ENCODE assay signal across 17 cellular contexts in genomic region chr14:71650187-71650586, GRCh38.
DNase-seq lines count a peak whose midpoint lies in the region; ATAC-seq and TF ChIP-seq lines count a peak whose summit lies in the region.
"Had no signal": no experiment of that assay in that cellular context is flagged by ENCODE, and none has a peak within 500 bp of the region (broad histone marks: within the 10 kb centered on the region; RNA-seq: fewer than 3 reads in every experiment).

No MANE protein-coding gene starts in this region.

- H3K27me3 ChIP-seq in GM23248 (replicated peaks; ENCODE audit: insufficient read depth): no peaks in the 10 kb centered on the region
- no peaks in the 10 kb centered on the region for H3K27me3 ChIP-seq in smooth muscle cell (ENCODE audit: low read depth)
- no peaks in the 10 kb centered on the region for H3K27me3 ChIP-seq in colonic mucosa

- no peak overlapping the region for H2AFZ ChIP-seq in GM23248
- H2AFZ ChIP-seq in smooth muscle cell (ENCODE audit: low read depth): no peak overlapping the region
- H2AFZ ChIP-seq: PC-9 had no signal

- H3K9ac ChIP-seq in GM23248: no peak overlapping the region
- no peak overlapping the region for H3K9ac ChIP-seq in smooth muscle cell (ENCODE audit: low read depth)
- H3K9ac ChIP-seq in colonic mucosa (ENCODE audit: low read depth in 2 of 2, low read length in 2 of 2): no peak overlapping the region
- H3K9ac ChIP-seq: KMS-11 had no signal

- H3K4me2 ChIP-seq in GM23248 (ENCODE audit: unreplicated experiment) (no peak overlapping the region), smooth muscle cell (no peak overlapping the region)
- H3K4me2 ChIP-seq: KMS-11, PC-9 had no signal

- H3K4me1 ChIP-seq in GM23248 (ENCODE audit: insufficient read depth): peaks cover 24% of the 10 kb centered on the region
- H3K4me1 ChIP-seq in smooth muscle cell (ENCODE audit: low read depth): peaks cover 13% of the 10 kb centered on the region
- no peaks in the 10 kb centered on the region for H3K4me1 ChIP-seq in colonic mucosa

- ATAC-seq in activated naive CD4-positive, alpha-beta T cell treated with anti-CD3 and anti-CD28 coated beads, Interleukin-2, amount 50 U/mL, for 72 hours: no peak
- ATAC-seq: HCT116 had no signal

- WGBS in GM23248 (ENCODE audit: low coverage in 1 of 2, low lambda C conversion rate in 2 of 2, missing lambda C conversion rate in 2 of 2), 2 experiments: 91 to 99% methylated on average over 6 of the region's 6 CpGs
- WGBS in smooth muscle cell (ENCODE audit: low lambda C conversion rate): 89% methylated on average over 6 of the region's 6 CpGs

- intact Hi-C loops in colonic mucosa (cut with DNase I): no loop called here

- H3K4me3 ChIP-seq in GM23248 (no peak overlapping the region), smooth muscle cell (no peak overlapping the region), colonic mucosa (no peak overlapping the region)
- H3K4me3 ChIP-seq: PC-9 had no signal

- peaks cover 28 to 35% of the 10 kb centered on the region in 2 donors for H3K36me3 Mint-ChIP-seq in activated naive CD4-positive, alpha-beta T cell treated with anti-CD3 and anti-CD28 coated beads, Interleukin-2, amount 50 U/mL, for 72 hours

- H3K9me3 ChIP-seq in GM23248 (ENCODE audit: low read depth) (no peaks in the 10 kb centered on the region), smooth muscle cell (replicated peaks; ENCODE audit: low read depth) (no peaks in the 10 kb centered on the region), colonic mucosa (no peaks in the 10 kb centered on the region)

- peak overlapping the region; percentile 81; the same call in 1 of the 2 replicates for H3K27ac ChIP-seq in GM23248
- H3K27ac ChIP-seq in smooth muscle cell (ENCODE audit: low read depth): peak overlapping the region; percentile 70
- no peak overlapping the region for H3K27ac ChIP-seq in colonic mucosa
- H3K27ac ChIP-seq: KMS-11, PC-9 had no signal

- H4K20me1 ChIP-seq in GM23248 (ENCODE audit: insufficient read depth) (no peaks in the 10 kb centered on the region), smooth muscle cell (ENCODE audit: low read depth) (no peaks in the 10 kb centered on the region)

- peaks cover 42% of the 10 kb centered on the region for H3F3A ChIP-seq in GM23248 (ENCODE audit: insufficient read depth)
- no peaks in the 10 kb centered on the region for H3F3A ChIP-seq in smooth muscle cell (ENCODE audit: low read depth)

- H3K79me2 ChIP-seq in GM23248 (ENCODE audit: insufficient read depth) (peaks cover 40% of the 10 kb centered on the region), smooth muscle cell (ENCODE audit: low read depth) (peaks cover 9% of the 10 kb centered on the region)

- H3K36me3 ChIP-seq in GM23248 (ENCODE audit: low read depth) (peaks cover 29% of the 10 kb centered on the region), smooth muscle cell (ENCODE audit: low read depth) (peaks cover 36% of the 10 kb centered on the region), colonic mucosa (no peaks in the 10 kb centered on the region)

- peak; percentile 27 for DNase-seq in GM23248
- DNase-seq in amniotic epithelial cell (ENCODE audit: low read depth): peak; percentile 51
- peak; percentile 26 for DNase-seq in dermis blood vessel endothelial cell
- DNase-seq in smooth muscle cell (lab: John Stamatoyannopoulos, UW; ENCODE audit: unreplicated experiment): no peak
- DNase-seq in activated naive CD4-positive, alpha-beta T cell treated with anti-CD3 and anti-CD28 coated beads, Interleukin-2, amount 50 U/mL, for 72 hours (ENCODE audit: low spot score in 2 of 2): no peak
- DNase-seq in colonic mucosa: no peak
- DNase-seq in NCI-H2171 treated with DMSO at 0.1 percent for 48 hours (lab: John Stamatoyannopoulos, UW): no peak
- DNase-seq in HuH-7.5 (ENCODE audit: low spot score): no peak
- DNase-seq: ACHN, AML-193, COR-L47, NCI-H1436 treated with DMSO at 0.1 percent for 48 hours, NCI-H2081 treated with DMSO at 0.1 percent for 48 hours, NCI-H524, PC-9 had no signal

- H3K9me2 ChIP-seq in GM23248 (ENCODE audit: insufficient read depth): no peaks in the 10 kb centered on the region

- H3K27ac Mint-ChIP-seq in activated naive CD4-positive, alpha-beta T cell treated with anti-CD3 and anti-CD28 coated beads, Interleukin-2, amount 50 U/mL, for 72 hours: no peak overlapping the region

- H3K9me3 Mint-ChIP-seq in activated naive CD4-positive, alpha-beta T cell treated with anti-CD3 and anti-CD28 coated beads, Interleukin-2, amount 50 U/mL, for 72 hours: peaks cover 7 to 18% of the 10 kb centered on the region in 2 donors

- in situ Hi-C loops in GM23248 (cut with MboI): no loop called here

- TF ChIP-seq CTCF in smooth muscle cell (IDR thresholded peaks at IDR 0.05; ENCODE audit: borderline replicate concordance, insufficient read depth, poor library complexity, severe bottlenecking) (no peak), colonic mucosa (IDR thresholded peaks at IDR 0.05) (no peak)

Comparison
In these comparisons a context has a peak if more than half of its experiments do, and no peak if none do; other contexts are left out.
1. DNase-seq: peak in GM23248 (single experiment), amniotic epithelial cell (single experiment) and dermis blood vessel endothelial cell (single experiment); none in smooth muscle cell (single experiment), activated naive CD4-positive, alpha-beta T cell treated with anti-CD3 and anti-CD28 coated beads, Interleukin-2, amount 50 U/mL, for 72 hours (0 of 2), colonic mucosa (single experiment), NCI-H2171 treated with DMSO at 0.1 percent for 48 hours (single experiment) and HuH-7.5 (single experiment).